12 cellular contexts compared by ENCODE assay signal in genomic region chr5:75847561-75848021, GRCh38.
DNase-seq lines count a peak whose midpoint lies in the region; ATAC-seq, FAIRE-seq and TF ChIP-seq lines count a peak whose summit lies in the region.
"Had no signal": no experiment of that assay in that cellular context is flagged by ENCODE, and none has a peak within 500 bp of the region (broad histone marks: within the 10 kb centered on the region; RNA-seq: fewer than 3 reads in every experiment).

No MANE protein-coding gene starts in this region.

- peak overlapping the region; percentile 78 for H3K27ac ChIP-seq in neural cell (ENCODE audit: low read length)

- H3K27me3 ChIP-seq in neural cell (ENCODE audit: insufficient read depth, low read depth, low read length), result no peaks in the 10 kb centered on the region

- H4K20me1 ChIP-seq in neural cell (ENCODE audit: insufficient read depth), result no peaks in the 10 kb centered on the region

- H3K79me2 ChIP-seq in neural cell (replicated peaks; ENCODE audit: insufficient read depth, low read length), result no peaks in the 10 kb centered on the region

- no peak overlapping the region for H2AFZ ChIP-seq in neural cell (ENCODE audit: low read depth, low read length)

- H3K4me2 ChIP-seq in neural cell (ENCODE audit: low read length), result no peak overlapping the region

- no peak for TF ChIP-seq EP300 in neural cell (conservative IDR thresholded peaks at IDR 0.05; ENCODE audit: poor library complexity, severe bottlenecking)

- no peaks in the 10 kb centered on the region for H3K36me3 ChIP-seq in neural cell (ENCODE audit: insufficient read depth, low read length)

- no peaks in the 10 kb centered on the region for H3F3A ChIP-seq in neural cell (ENCODE audit: insufficient read depth, low read length, poor library complexity, severe bottlenecking)

- no peaks in the 10 kb centered on the region for H3K9me2 ChIP-seq in neural cell (ENCODE audit: insufficient read depth, low read length)

- no peak for DNase-seq in NCI-H526 (lab: John Stamatoyannopoulos, UW)
- DNase-seq in urothelium cell line (ENCODE audit: low spot score), result no peak
- no peak for DNase-seq in superior temporal gyrus (ENCODE audit: extremely low spot score)
- DNase-seq in SHP77 treated with DMSO at 0.1 percent for 48 hours (lab: John Stamatoyannopoulos, UW), result no peak
- DNase-seq: activated gamma-delta T cell, immature natural killer cell, NCI-H345, nucleus accumbens had no signal

- FAIRE-seq in urothelium cell line (lab: Jason Lieb, UNC), result no peak

- ATAC-seq in GM19043 (IDR thresholded peaks at IDR 0.05; ENCODE audit: low read depth, unreplicated experiment), result peak; percentile 90
- peak; percentile 85 for ATAC-seq in HG02763 (IDR thresholded peaks at IDR 0.05; ENCODE audit: unreplicated experiment)
- ATAC-seq in HG03565 (IDR thresholded peaks at IDR 0.05; ENCODE audit: unreplicated experiment), result peak; percentile 89

- no peaks in the 10 kb centered on the region for H3K9me3 ChIP-seq in neural cell (ENCODE audit: low read length)

- no peak for TF ChIP-seq RAD21 in neural cell (conservative IDR thresholded peaks at IDR 0.05)

- TF ChIP-seq CTCF in neural cell (IDR thresholded peaks at IDR 0.05; ENCODE audit: poor library complexity, severe bottlenecking), result no peak

- peak overlapping the region; percentile 45 for H3K4me3 ChIP-seq in neural cell (ENCODE audit: low read length)

- H3K9ac ChIP-seq in neural cell (ENCODE audit: low read length), result no peak overlapping the region

TF ChIP-seq in neural cell, 6 proteins besides CTCF, POLR2A, EP300 and RAD21:
- TF ChIP-seq POLR2AphosphoS5 (IDR thresholded peaks at IDR 0.05), result no peak
- no peak for TF ChIP-seq REST (IDR thresholded peaks at IDR 0.05; ENCODE audit: borderline replicate concordance)
TF ChIP-seq in neural cell: peak in this region for 0.
